1 cellular context compared by ENCODE assay signal in genomic region chr1:209727785-209728184, GRCh38.
TF ChIP-seq lines count a peak whose summit lies in the region.

No MANE protein-coding gene starts in this region.

TF ChIP-seq in K562, 482 proteins besides CTCF, POLR2A, EP300 and RAD21:
- TF ChIP-seq FOXA3 (CRISPR knock-in tag; conservative IDR thresholded peaks at IDR 0.05 in 1 of 2, IDR thresholded peaks at IDR 0.05 in 1 of 2): peak in 1 of 2 experiments; percentile 66; a peak in 1 of 4 replicates
- TF ChIP-seq LCOR (CRISPR knock-in tag; IDR thresholded peaks at IDR 0.05): no peak
- TF ChIP-seq KAT2B (IDR thresholded peaks at IDR 0.05; ENCODE audit: low read depth, low read length): no peak
- no peak for TF ChIP-seq CREB3 (tag; conservative IDR thresholded peaks at IDR 0.05; ENCODE audit: low read depth)
- TF ChIP-seq LEF1 (IDR thresholded peaks at IDR 0.05): no peak
- no peak for TF ChIP-seq C11orf30 (IDR thresholded peaks at IDR 0.05; ENCODE audit: low read depth)
- peak; percentile 51; the same call in 1 of the 2 replicates for TF ChIP-seq NCOR1 (IDR thresholded peaks at IDR 0.05)
- TF ChIP-seq SRSF9 (IDR thresholded peaks at IDR 0.05; ENCODE audit: borderline replicate concordance, low read depth, low read length): no peak
- TF ChIP-seq CBFA2T2 (conservative IDR thresholded peaks at IDR 0.05): peak; percentile 38
- peak; percentile 68 for TF ChIP-seq ARID1B (IDR thresholded peaks at IDR 0.05)
- TF ChIP-seq SLC30A9 (CRISPR knock-in tag; IDR thresholded peaks at IDR 0.05): no peak
- no peak for TF ChIP-seq ZNF133 (CRISPR knock-in tag; IDR thresholded peaks at IDR 0.05)
- no peak for TF ChIP-seq TARDBP (IDR thresholded peaks at IDR 0.05)
- no peak for TF ChIP-seq POLR2AphosphoS5 (IDR thresholded peaks at IDR 0.05; ENCODE audit: control insufficient read depth, insufficient read depth, low read depth, low read length)
- TF ChIP-seq TCF3 (CRISPR knock-in tag; IDR thresholded peaks at IDR 0.05): peak; percentile 62
- TF ChIP-seq DLX4 (CRISPR knock-in tag; IDR thresholded peaks at IDR 0.05): no peak
- TF ChIP-seq DPF2 (IDR thresholded peaks at IDR 0.05): no peak
- TF ChIP-seq CBFA2T3 (IDR thresholded peaks at IDR 0.05): peak; percentile 67
- no peak for TF ChIP-seq XRCC3 (IDR thresholded peaks at IDR 0.05)
- peak; percentile 74 for TF ChIP-seq TAL1 (IDR thresholded peaks at IDR 0.05)
- TF ChIP-seq TEAD4 (IDR thresholded peaks at IDR 0.05; ENCODE audit: low read length): peak; percentile 56
- TF ChIP-seq TEAD4 (CRISPR knock-in tag; IDR thresholded peaks at IDR 0.05; ENCODE audit: borderline replicate concordance): no peak
- no peak for TF ChIP-seq SAFB (IDR thresholded peaks at IDR 0.05; ENCODE audit: borderline replicate concordance, low read depth, low read length)
